In the genomic region with DNA sequence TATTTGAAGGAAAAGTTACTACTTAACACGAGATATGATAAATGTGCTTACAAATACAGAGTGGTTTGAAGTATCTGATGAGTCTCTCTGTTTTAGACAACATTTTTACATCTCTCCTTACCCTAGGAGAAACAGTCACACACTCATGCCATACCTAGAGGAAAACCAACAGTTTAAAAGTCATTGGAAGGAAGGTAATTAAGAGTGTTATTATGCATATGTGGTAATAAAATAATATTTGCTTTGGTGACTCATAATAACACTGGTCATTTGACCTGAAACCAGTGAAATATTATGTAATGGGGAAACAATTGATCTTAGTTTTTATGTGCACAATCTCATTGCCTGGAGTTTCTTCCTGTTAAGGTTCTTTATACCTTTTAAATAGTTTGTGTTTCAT, we compare ENCODE assay signal across 29 cellular contexts.
"Had no signal": no experiment of that assay in that cellular context is flagged by ENCODE, and none has a peak within 500 bp of the region (broad histone marks: within the 10 kb centered on the region; RNA-seq: fewer than 3 reads in every experiment).

No MANE protein-coding gene starts in this region.

- H3K9me3 ChIP-seq: gastroesophageal sphincter, pancreas, prostate gland, sigmoid colon, suprapubic skin, tibial artery had no signal

- H3K27ac ChIP-seq: cardiac muscle cell, gastroesophageal sphincter, pancreas, prostate gland, sigmoid colon, suprapubic skin, tibial artery, WERI-Rb-1 had no signal

- ATAC-seq: activated CD4-positive, CD25-positive, alpha-beta regulatory T cell treated with anti-CD3 and anti-CD28 coated beads, Interleukin-2, amount 50 U/mL, for 24 hours; gastroesophageal sphincter; left colon; naive thymus-derived CD8-positive, alpha-beta T cell; pancreas; stimulated activated naive B cell treated with anti-CD40 and anti-IgM and Interleukin-4, amounts not matched to agents 10 μg/mL and 1 μg/mL and 100 μg/mL, for 72 hours; T-helper 17 cell had no signal

- H3K4me3 ChIP-seq: cardiac muscle cell, gastroesophageal sphincter, pancreas, prostate gland, sigmoid colon, suprapubic skin, tibial artery had no signal

- H3K36me3 ChIP-seq: cardiac muscle cell, gastroesophageal sphincter, pancreas, prostate gland, sigmoid colon, suprapubic skin, tibial artery, WERI-Rb-1 had no signal

- H3K27me3 ChIP-seq: cardiac muscle cell, gastroesophageal sphincter, pancreas, sigmoid colon, suprapubic skin, tibial artery had no signal

- FAIRE-seq: kidney, pancreas, urothelium cell line had no signal

- DNase-seq: activated CD4-positive, alpha-beta T cell treated with anti-CD3 and anti-CD28 coated beads for 48 hours; activated CD4-positive, alpha-beta T cell treated with anti-CD3 and anti-CD28 coated beads, Interleukin-2, amount 50 U/mL, for 48 hours; activated CD8-positive, alpha-beta memory T cell treated with anti-CD3 and anti-CD28 coated beads for 24 hours; activated effector memory CD4-positive, alpha-beta T cell treated with Interleukin-2 at 50 U/mL for 16 hours; activated naive CD4-positive, alpha-beta T cell treated with Interleukin-2 at 50 U/mL for 16 hours; anterior cingulate cortex; endodermal cell; hippocampal formation; kidney; left colon; midbrain; naive thymus-derived CD8-positive, alpha-beta T cell; nucleus accumbens; pancreas; sigmoid colon; stimulated activated CD4-positive, alpha-beta T cell treated with anti-CD3 and anti-CD28 coated beads, Interleukin-15, amount 100 ng/mL, for 24 hours; stimulated activated CD4-positive, alpha-beta T cell treated with anti-CD3 and anti-CD28 coated beads, Interleukin-2, amount 100 ng/mL, for 24 hours; stimulated activated naive B cell treated with anti-CD40 and anti-IgM and Interleukin-4, amounts not matched to agents 10 μg/mL and 1 μg/mL and 100 μg/mL, for 72 hours; SW 1271; T-helper 17 cell; T1000; tibial artery; WERI-Rb-1 had no signal

- H3K4me1 ChIP-seq: gastroesophageal sphincter, pancreas, prostate gland, sigmoid colon, suprapubic skin, tibial artery had no signal
